Comparison of ENCODE assay signal across 19 cellular contexts in the genomic region with DNA sequence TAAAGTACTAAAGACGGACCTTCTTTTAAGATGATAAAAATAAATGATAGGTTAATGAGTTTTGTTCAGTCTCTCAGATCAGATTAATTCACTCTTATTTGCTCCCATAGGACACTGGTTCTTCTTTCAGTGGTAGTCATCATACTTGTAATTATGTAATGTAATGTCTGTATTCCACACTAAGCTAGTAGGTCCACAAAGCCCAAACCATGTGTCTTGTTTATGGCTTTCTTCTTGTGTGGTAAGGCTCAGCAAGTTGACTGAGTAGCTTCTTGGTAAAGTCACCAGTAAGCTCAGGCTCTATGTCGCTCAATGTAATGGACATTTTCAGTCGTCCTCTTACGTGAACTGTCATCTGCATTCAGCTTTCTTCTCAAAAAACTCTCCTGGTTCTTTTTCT. TPM values are rescaled to one million over a fixed set of nuclear protein-coding genes. Genes with fewer than 3 reads are reported as not detected.
A peak's percentile ranks its signal among the peaks of the same experiment; 100 is the strongest.
DNase-seq lines count a peak whose midpoint lies in the region; ATAC-seq, FAIRE-seq and TF ChIP-seq lines count a peak whose summit lies in the region.
"Had no signal": no experiment of that assay in that cellular context is flagged by ENCODE, and none has a peak within 500 bp of the region (broad histone marks: within the 10 kb centered on the region; RNA-seq: fewer than 3 reads in every experiment).

No MANE protein-coding gene starts in this region.

- no peak for TF ChIP-seq POLR2A in HepG2 (IDR thresholded peaks at IDR 0.05; ENCODE audit: insufficient read depth in 1 of 2, low read depth in 2 of 2, low read length in 2 of 2)
- TF ChIP-seq POLR2A in right lobe of liver (IDR thresholded peaks at IDR 0.05), result no peak
- TF ChIP-seq POLR2A in GM18505 (IDR thresholded peaks at IDR 0.05; ENCODE audit: borderline replicate concordance, extremely low read depth, insufficient read depth, insufficient read length), result no peak

- H3K27ac ChIP-seq in HepG2 (ENCODE audit: extremely low read length, insufficient read depth, low read length) (no peak overlapping the region), right lobe of liver (no peak overlapping the region)
- H3K27ac ChIP-seq: neural progenitor cell had no signal

- TF ChIP-seq EP300 in HepG2 (IDR thresholded peaks at IDR 0.05; ENCODE audit: low read depth in 2 of 2, low read length in 2 of 2) (no peak), HepG2 (CRISPR knock-in tag; IDR thresholded peaks at IDR 0.05; ENCODE audit: borderline replicate concordance) (no peak)

- intact Hi-C loops in HepG2 (cut with micrococcal nuclease; ENCODE audit: unreplicated experiment), result loop anchor here (10.0 kb wide), 1 partner anchor 139 kb away; no protein-coding TSS in a partner anchor
- intact Hi-C loops in right lobe of liver (cut with DNase I), result no loop called here

- DNase-seq in HepG2 (ENCODE audit: low spot score) (no peak), right lobe of liver (no peak), T-helper 17 cell (no peak), mesothelial cell of epicardium (ENCODE audit: low spot score in 2 of 2, unreplicated experiment in 2 of 2) (no peak), NCI-H1092 treated with DMSO at 0.1 percent for 48 hours (lab: John Stamatoyannopoulos, UW) (no peak), MG63 (no peak), NCI-H748 (lab: John Stamatoyannopoulos, UW; ENCODE audit: unreplicated experiment) (no peak)
- DNase-seq: activated CD4-positive, alpha-beta T cell treated with anti-CD3 and anti-CD28 coated beads, Interleukin-2, amount 50 U/mL, for 4 hours; activated T-cell treated with anti-CD3 and anti-CD28 coated beads, Interleukin-2, amount 50 U/mL, for 72 hours; DMS79 treated with DMSO at 0.1 percent for 48 hours; effector memory CD4-positive, alpha-beta T cell; KG1; NCI-H1694 treated with DMSO at 0.1 percent for 48 hours; NCI-H524; T-helper 9 cell; transverse colon had no signal

- H3K36me3 ChIP-seq in HepG2 (replicated peaks in 1 of 2; ENCODE audit: control insufficient read depth in 1 of 2, insufficient read depth in 2 of 2, low read length in 2 of 2), result peaks cover 2 to 3% of the 10 kb centered on the region in 2 experiments; a peak in 2 of 5 replicates
- no peaks in the 10 kb centered on the region for H3K36me3 ChIP-seq in right lobe of liver
- H3K36me3 ChIP-seq in MG63, result peaks cover 18% of the 10 kb centered on the region
- H3K36me3 ChIP-seq: neural progenitor cell had no signal

- H3K9me3 ChIP-seq in HepG2 (ENCODE audit: low read length) (no peaks in the 10 kb centered on the region), right lobe of liver (no peaks in the 10 kb centered on the region), T-helper 17 cell (ENCODE audit: control insufficient read depth, low read length, poor library complexity, severe bottlenecking) (no peaks in the 10 kb centered on the region), MG63 (no peaks in the 10 kb centered on the region)
- H3K9me3 ChIP-seq: transverse colon had no signal

- no TSS peak for BruUV-seq in HepG2 (replicated peaks; lab: Mats Ljungman, UMichigan)

- H3K36me3 Mint-ChIP-seq in T-helper 17 cell (ENCODE audit: low read depth) (peaks cover 14% of the 10 kb centered on the region), mesothelial cell of epicardium (peaks cover 12% of the 10 kb centered on the region)

- H3K4me3 Mint-ChIP-seq in T-helper 17 cell (no peak overlapping the region), mesothelial cell of epicardium (peak overlapping the region; percentile 96)

- H3K27me3 ChIP-seq in HepG2 (ENCODE audit: control insufficient read depth in 1 of 2, insufficient read depth in 2 of 2, low read length in 2 of 2) (no peaks in the 10 kb centered on the region; a peak in 1 of 5 replicates), right lobe of liver (no peaks in the 10 kb centered on the region), MG63 (no peaks in the 10 kb centered on the region)
- H3K27me3 ChIP-seq: neural progenitor cell, transverse colon had no signal

- peaks cover 3% of the 10 kb centered on the region for H3K9me3 Mint-ChIP-seq in mesothelial cell of epicardium
- H3K9me3 Mint-ChIP-seq: neural progenitor cell had no signal

- H3K9ac ChIP-seq in HepG2 (ENCODE audit: insufficient read depth, low read depth, low read length), result no peak overlapping the region
- H3K9ac ChIP-seq: neural progenitor cell had no signal

- ATAC-seq in HepG2, result no peak
- ATAC-seq in right lobe of liver, result no peak
- ATAC-seq in T-helper 17 cell, result no peak
- ATAC-seq in GM18505 (IDR thresholded peaks at IDR 0.05; ENCODE audit: unreplicated experiment), result no peak
- ATAC-seq: activated T-cell treated with anti-CD3 and anti-CD28 coated beads, Interleukin-2, amount 50 U/mL, for 72 hours had no signal

- H3K79me2 ChIP-seq in HepG2 (ENCODE audit: insufficient read depth, low read length), result peaks cover 26% of the 10 kb centered on the region

- H3K27me3 Mint-ChIP-seq in T-helper 17 cell, result no peaks in the 10 kb centered on the region
- no peaks in the 10 kb centered on the region for H3K27me3 Mint-ChIP-seq in mesothelial cell of epicardium (ENCODE audit: low read depth)

- H3K4me1 Mint-ChIP-seq in T-helper 17 cell (peaks cover 36% of the 10 kb centered on the region), mesothelial cell of epicardium (peaks cover 44% of the 10 kb centered on the region)

- POLR2A ChIA-PET in HepG2 (lab: Yijun Ruan, JAX), result interaction anchor here (3.8 kb wide), 1 partner anchor 133 kb away, joined by 29 read pairs; no protein-coding TSS in a partner anchor

- no peak overlapping the region for H2AFZ ChIP-seq in HepG2 (ENCODE audit: low read length)
- H2AFZ ChIP-seq: neural progenitor cell had no signal

- no peak for TF ChIP-seq RAD21 in HepG2 (CRISPR knock-in tag; IDR thresholded peaks at IDR 0.05)

- H3K4me2 ChIP-seq in HepG2 (ENCODE audit: low read depth, low read length), result peak overlapping the region; percentile 80

- WGBS in HepG2 (ENCODE audit: low lambda C conversion rate), result 98% methylated on average over 4 of the region's 4 CpGs
- 97% methylated on average over 4 of the region's 4 CpGs for WGBS in right lobe of liver (ENCODE audit: insufficient coverage, low coverage, low lambda C conversion rate, missing lambda C conversion rate)

- TF ChIP-seq CTCF in HepG2 (CRISPR knock-in tag; IDR thresholded peaks at IDR 0.05) (no peak), right lobe of liver (IDR thresholded peaks at IDR 0.05) (no peak), mesothelial cell of epicardium (IDR thresholded peaks at IDR 0.05; ENCODE audit: unreplicated experiment) (no peak)

- no peak for FAIRE-seq in HepG2 (lab: Jason Lieb, UNC)
- FAIRE-seq: frontal cortex had no signal

- in situ Hi-C loops in HepG2 (cut with HindIII; ENCODE audit: extremely low pct_ligation_motif_present, low pct_unique_long_range_greater_than_20kb), result loop anchor here (10.0 kb wide), 1 partner anchor 139 kb away; no protein-coding TSS in a partner anchor

- H3K4me1 ChIP-seq in HepG2 (ENCODE audit: insufficient read depth, low read length) (peaks cover 54% of the 10 kb centered on the region), right lobe of liver (peaks cover 0 to 31% (median 11%) of the 10 kb centered on the region in 4 donors)

- no peaks in the 10 kb centered on the region for H4K20me1 ChIP-seq in HepG2 (ENCODE audit: insufficient read depth, low read length)

- H3K27ac Mint-ChIP-seq in T-helper 17 cell (peak overlapping the region; percentile 99), mesothelial cell of epicardium (no peak overlapping the region)
- H3K27ac Mint-ChIP-seq: neural progenitor cell had no signal

- CTCF ChIA-PET in HepG2 (lab: Yijun Ruan, JAX; ENCODE audit: low intra/inter-chr PET ratio, low total read pairs), result no interaction called here

- H3K4me3 ChIP-seq in HepG2 (replicated peaks in 1 of 3; ENCODE audit: insufficient read depth in 1 of 3, low read depth in 2 of 3, low read length in 3 of 3), result no peak overlapping the region; a peak in 2 of 6 replicates
- H3K4me3 ChIP-seq in right lobe of liver, result no peak overlapping the region
- H3K4me3 ChIP-seq in MG63, result no peak overlapping the region
- H3K4me3 ChIP-seq: transverse colon had no signal

TF ChIP-seq in HepG2, 621 proteins besides CTCF, POLR2A, EP300 and RAD21 (continues in another document):
- TF ChIP-seq, protein P1, sequence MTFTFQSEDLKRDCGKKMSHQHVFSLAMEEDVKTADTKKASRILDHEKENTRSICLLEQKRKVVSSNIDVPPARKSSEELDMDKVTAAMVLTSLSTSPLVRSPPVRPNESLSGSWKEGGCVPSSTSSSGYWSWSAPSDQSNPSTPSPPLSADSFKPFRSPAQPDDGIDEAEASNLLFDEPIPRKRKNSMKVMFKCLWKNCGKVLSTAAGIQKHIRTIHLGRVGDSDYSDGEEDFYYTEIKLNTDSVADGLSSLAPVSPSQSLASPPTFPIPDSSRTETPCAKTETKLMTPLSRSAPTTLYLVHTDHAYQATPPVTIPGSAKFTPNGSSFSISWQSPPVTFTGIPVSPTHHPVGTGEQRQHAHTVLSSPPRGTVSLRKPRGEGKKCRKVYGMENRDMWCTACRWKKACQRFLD (CRISPR knock-in tag; IDR thresholded peaks at IDR 0.05; ENCODE audit: borderline replicate concordance), result no peak

RNA-seq across cellular contexts. Expression of a gene that starts 2.5 kb away (rescaled TPM):
- 29.1 and 31.6 TPM in 2 replicates for total RNA-seq in HepG2 (2016; rRNA removed; fragmentation: Illumina TruSeq; extraction: Trizol)
- total RNA-seq in HepG2 (2016; cell fraction: cytosol; rRNA removed; fragmentation: Illumina TruSeq; extraction: Trizol; ENCODE audit: low read depth), result 106 and 118 TPM in 2 replicates
- 34.1 and 38.8 TPM in 2 replicates for total RNA-seq in HepG2 (2016; cell fraction: insoluble cytoplasmic fraction; rRNA removed; fragmentation: Illumina TruSeq; extraction: Trizol)
- total RNA-seq in HepG2 (2016; cell fraction: membrane; rRNA removed; fragmentation: Illumina TruSeq; extraction: Trizol), result 39.0 and 45.7 TPM in 2 replicates
- 29.4 and 33.0 TPM in 2 replicates for total RNA-seq in HepG2 (2016; cell fraction: nucleus; rRNA removed; fragmentation: Illumina TruSeq; extraction: Trizol)
- 15.2 and 17.0 TPM in 2 replicates for polyA plus RNA-seq in HepG2 (2011; rRNA removed)
- 3.0 and 4.8 TPM in 2 replicates for polyA plus RNA-seq in HepG2 (2011; cell fraction: cytosol; rRNA removed)
- 10.8 and 11.8 TPM in 2 replicates for polyA plus RNA-seq in HepG2 (2011; cell fraction: nucleus; rRNA removed)
- 16.4 and 30.2 TPM in 2 replicates for polyA plus RNA-seq in HepG2 (2012)
- 3.7 and 3.8 TPM in 2 replicates for polyA plus RNA-seq in HepG2 (2016; cell fraction: cytosol; fragmentation: Illumina TruSeq; extraction: Trizol; ENCODE audit: low read depth)
- polyA plus RNA-seq in HepG2 (2016; cell fraction: insoluble cytoplasmic fraction; fragmentation: Illumina TruSeq; extraction: Trizol; ENCODE audit: low read depth), result 29.2 and 32.0 TPM in 2 replicates
- polyA plus RNA-seq in HepG2 (2016; cell fraction: membrane; fragmentation: Illumina TruSeq; extraction: Trizol; ENCODE audit: low read depth), result 6.1 and 7.5 TPM in 2 replicates
- polyA plus RNA-seq in HepG2 (2016; cell fraction: nucleus; fragmentation: Illumina TruSeq; extraction: Trizol; ENCODE audit: insufficient read depth, low read depth), result 29.2 and 29.7 TPM in 2 replicates
- 2.5 and 6.1 TPM in 2 replicates for polyA minus RNA-seq in HepG2 (2011; rRNA and poly(A)+ RNA removed; ENCODE audit: low replicate concordance)
- 10.2 and 17.9 TPM in 2 replicates for polyA minus RNA-seq in HepG2 (2011; cell fraction: cytosol; rRNA and poly(A)+ RNA removed)
- 88.0 and 131 TPM in 2 replicates for polyA minus RNA-seq in HepG2 (2011; cell fraction: nucleus; rRNA and poly(A)+ RNA removed)
- total RNA-seq in right lobe of liver, result 10 to 100 TPM; 16.5 to 33.6 (median 22.2) TPM
- total RNA-seq in T-helper 17 cell, result 10 to 100 TPM in 1 of 2 donors, 1 to 10 TPM in 1; 7.9 to 16.0 TPM
- 29.8 to 35.3 TPM (median 32.0 TPM) in 3 replicates for total RNA-seq in mesothelial cell of epicardium
- total RNA-seq in MG63 (2014; rRNA removed; shearing (Covaris generic); ENCODE audit: low replicate concordance), result 21.5 and 24.4 TPM in 2 replicates
